ENCODE assay signal across 23 cellular contexts in genomic region chr3:141436180-141436579, GRCh38. TPM values are rescaled to one million over a fixed set of nuclear protein-coding genes. Genes with fewer than 3 reads are reported as not detected.
DNase-seq lines count a peak whose midpoint lies in the region; ATAC-seq and TF ChIP-seq lines count a peak whose summit lies in the region.
"Had no signal": no experiment of that assay in that cellular context is flagged by ENCODE, and none has a peak within 500 bp of the region (broad histone marks: within the 10 kb centered on the region; RNA-seq: fewer than 3 reads in every experiment).

No MANE protein-coding gene starts in this region.

- peak overlapping the region; percentile 10 for H3K27ac Mint-ChIP-seq in activated naive CD8-positive, alpha-beta T cell
- no peak overlapping the region for H3K27ac Mint-ChIP-seq in activated naive CD8-positive, alpha-beta T cell treated with anti-CD3 and anti-CD28 coated beads for 36 hours
- H3K27ac Mint-ChIP-seq in effector memory CD8-positive, alpha-beta T cell = peak overlapping the region in 1 of 2 donors; percentile 93
- H3K27ac Mint-ChIP-seq in nephron = peak overlapping the region; percentile 42 to 90 (median 77)
- H3K27ac Mint-ChIP-seq: activated CD4-positive, alpha-beta T cell treated with anti-CD3 and anti-CD28 coated beads, Interleukin-2, amount 10 ng/mL, durations not matched to agents 24 days and 14 days; activated naive CD4-positive, alpha-beta T cell treated with anti-CD3 and anti-CD28 coated beads, Interleukin-2, amount 50 U/mL, for 72 hours; CD4-positive, alpha-beta T cell; natural killer cell; progenitor cell of endocrine pancreas had no signal

- H3K4me3 ChIP-seq in uterus = no peak overlapping the region
- H3K4me3 ChIP-seq: MG63, spleen, tibial nerve had no signal

- no peaks in the 10 kb centered on the region for H3K36me3 ChIP-seq in uterus
- H3K36me3 ChIP-seq: MG63 had no signal

- no peak overlapping the region for H3K4me3 Mint-ChIP-seq in activated naive CD8-positive, alpha-beta T cell
- H3K4me3 Mint-ChIP-seq in activated naive CD8-positive, alpha-beta T cell treated with anti-CD3 and anti-CD28 coated beads for 36 hours = no peak overlapping the region
- peak overlapping the region; percentile 14 to 18 for H3K4me3 Mint-ChIP-seq in effector memory CD8-positive, alpha-beta T cell
- no peak overlapping the region for H3K4me3 Mint-ChIP-seq in nephron
- H3K4me3 Mint-ChIP-seq: activated CD4-positive, alpha-beta T cell treated with anti-CD3 and anti-CD28 coated beads, Interleukin-2, amount 10 ng/mL, durations not matched to agents 24 days and 14 days; CD4-positive, alpha-beta T cell; natural killer cell had no signal

- ATAC-seq in effector memory CD8-positive, alpha-beta T cell (replicated peaks) = no peak
- ATAC-seq: activated naive CD4-positive, alpha-beta T cell treated with anti-CD3 and anti-CD28 coated beads, Interleukin-2, amount 50 U/mL, for 72 hours; natural killer cell had no signal

- TF ChIP-seq CTCF in nephron (IDR thresholded peaks at IDR 0.05; ENCODE audit: unreplicated experiment in 3 of 3) = no peak
- no peak for TF ChIP-seq CTCF in uterus (IDR thresholded peaks at IDR 0.05)

- no peaks in the 10 kb centered on the region for H3K9me3 ChIP-seq in uterus
- H3K9me3 ChIP-seq: MG63, spleen, tibial nerve had no signal

- no peaks in the 10 kb centered on the region for H3K27me3 Mint-ChIP-seq in activated naive CD8-positive, alpha-beta T cell
- H3K27me3 Mint-ChIP-seq in activated naive CD8-positive, alpha-beta T cell treated with anti-CD3 and anti-CD28 coated beads for 36 hours = no peaks in the 10 kb centered on the region
- H3K27me3 Mint-ChIP-seq in effector memory CD8-positive, alpha-beta T cell = no peaks in the 10 kb centered on the region
- no peaks in the 10 kb centered on the region for H3K27me3 Mint-ChIP-seq in nephron (ENCODE audit: low read depth)
- H3K27me3 Mint-ChIP-seq: activated CD4-positive, alpha-beta T cell treated with anti-CD3 and anti-CD28 coated beads, Interleukin-2, amount 10 ng/mL, durations not matched to agents 24 days and 14 days; CD4-positive, alpha-beta T cell; progenitor cell of endocrine pancreas had no signal

- H3K9me3 Mint-ChIP-seq in activated naive CD8-positive, alpha-beta T cell (ENCODE audit: low read depth) = no peaks in the 10 kb centered on the region
- H3K9me3 Mint-ChIP-seq in activated naive CD8-positive, alpha-beta T cell treated with anti-CD3 and anti-CD28 coated beads for 36 hours = no peaks in the 10 kb centered on the region
- H3K9me3 Mint-ChIP-seq in effector memory CD8-positive, alpha-beta T cell = no peaks in the 10 kb centered on the region
- no peaks in the 10 kb centered on the region for H3K9me3 Mint-ChIP-seq in nephron
- H3K9me3 Mint-ChIP-seq: activated CD4-positive, alpha-beta T cell treated with anti-CD3 and anti-CD28 coated beads, Interleukin-2, amount 10 ng/mL, durations not matched to agents 24 days and 14 days; activated naive CD4-positive, alpha-beta T cell treated with anti-CD3 and anti-CD28 coated beads, Interleukin-2, amount 50 U/mL, for 72 hours; CD4-positive, alpha-beta T cell; natural killer cell had no signal

- DNase-seq in activated naive CD8-positive, alpha-beta T cell treated with anti-CD3 and anti-CD28 coated beads for 36 hours = no peak
- DNase-seq in effector memory CD8-positive, alpha-beta T cell = no peak
- DNase-seq in uterus = no peak
- DNase-seq in AG20443 (ENCODE audit: low spot score) = no peak
- DNase-seq in NCI-H1092 treated with DMSO at 0.1 percent for 48 hours (lab: John Stamatoyannopoulos, UW) = no peak
- DNase-seq in AML-193 (lab: John Stamatoyannopoulos, UW) = no peak
- DNase-seq: ACHN; activated CD4-positive, alpha-beta T cell treated with anti-CD3 and anti-CD28 coated beads, Interleukin-2, amount 10 ng/mL, durations not matched to agents 24 days and 14 days; activated T-cell treated with anti-CD3 and anti-CD28 coated beads for 4 hours; CD4-positive, alpha-beta T cell; DMS79 treated with DMSO at 0.1 percent for 48 hours; effector CD4-positive, alpha-beta T cell; MG63; natural killer cell; NCI-H187; NCI-H446; spleen had no signal

- H3K27ac ChIP-seq in uterus = peak overlapping the region; percentile 46 to 87
- H3K27ac ChIP-seq: RWPE1 had no signal

- H3K4me1 ChIP-seq in uterus = no peaks in the 10 kb centered on the region

- no peak for TF ChIP-seq POLR2A in uterus (IDR thresholded peaks at IDR 0.05)

- H3K27me3 ChIP-seq in uterus = no peaks in the 10 kb centered on the region
- H3K27me3 ChIP-seq: MG63, spleen, tibial nerve had no signal

- intact Hi-C loops in uterus (cut with DNase I; ENCODE audit: low total_unique reads) = no loop called here

- H3K4me1 Mint-ChIP-seq in activated naive CD8-positive, alpha-beta T cell (ENCODE audit: low read depth) = peaks cover 29% of the 10 kb centered on the region
- H3K4me1 Mint-ChIP-seq in activated naive CD8-positive, alpha-beta T cell treated with anti-CD3 and anti-CD28 coated beads for 36 hours = peaks cover 15% of the 10 kb centered on the region
- peaks cover 29 to 59% of the 10 kb centered on the region in 2 donors for H3K4me1 Mint-ChIP-seq in effector memory CD8-positive, alpha-beta T cell (ENCODE audit: low read depth in 2 of 2)
- peaks cover 46% of the 10 kb centered on the region for H3K4me1 Mint-ChIP-seq in nephron

- H3K36me3 Mint-ChIP-seq in activated naive CD8-positive, alpha-beta T cell = peaks cover 3% of the 10 kb centered on the region
- H3K36me3 Mint-ChIP-seq in activated naive CD8-positive, alpha-beta T cell treated with anti-CD3 and anti-CD28 coated beads for 36 hours = peaks cover 1% of the 10 kb centered on the region
- peaks cover 23% of the 10 kb centered on the region for H3K36me3 Mint-ChIP-seq in effector memory CD8-positive, alpha-beta T cell (ENCODE audit: insufficient read depth)
- peaks cover 13% of the 10 kb centered on the region for H3K36me3 Mint-ChIP-seq in nephron (ENCODE audit: low read depth)
- H3K36me3 Mint-ChIP-seq: activated naive CD4-positive, alpha-beta T cell treated with anti-CD3 and anti-CD28 coated beads, Interleukin-2, amount 50 U/mL, for 72 hours had no signal

RNA-seq across cellular contexts. Expression of gene RASA2, which starts 50.6 kb away (rescaled TPM):
- total RNA-seq in activated naive CD8-positive, alpha-beta T cell treated with anti-CD3 and anti-CD28 coated beads for 36 hours = 10 to 100 TPM; 36.1 to 40.2 TPM
- total RNA-seq in uterus = 10 to 100 TPM; 11.3 to 49.4 (median 38.7) TPM

Comparison
In these comparisons a context has a peak if more than half of its experiments do, and no peak if none do; other contexts are left out.
1. H3K4me3 Mint-ChIP-seq: peak in effector memory CD8-positive, alpha-beta T cell (2 of 2); none in activated naive CD8-positive, alpha-beta T cell (single experiment), activated naive CD8-positive, alpha-beta T cell treated with anti-CD3 and anti-CD28 coated beads for 36 hours (single experiment) and nephron (0 of 3).